In genomic region chr1:43797926-43798325, GRCh38 we compare ENCODE assay signal across 30 cellular contexts.
"Had no signal": no experiment of that assay in that cellular context is flagged by ENCODE, and none has a peak within 500 bp of the region (broad histone marks: within the 10 kb centered on the region; RNA-seq: fewer than 3 reads in every experiment).

No MANE protein-coding gene starts in this region.

- H3K27ac Mint-ChIP-seq: activated B cell treated with CpG ODN at 0.5 μM for 24 hours; activated CD4-positive, alpha-beta T cell treated with anti-CD3 and anti-CD28 coated beads for 36 hours; activated naive CD8-positive, alpha-beta T cell; activated T-cell treated with anti-CD3 and anti-CD28 coated beads, Interleukin-2, amount 50 U/mL, for 24 hours; activated T-helper 17 cell treated with anti-CD3 and anti-CD28 coated beads, Interleukin-2, amount 50 U/mL, for 72 hours; neural progenitor cell; stimulated activated memory B cell treated with anti-CD40 and anti-IgM and Interleukin-4, amounts not matched to agents 10 μg/mL and 1 μg/mL and 100 μg/mL, for 72 hours had no signal

- DNase-seq: activated B cell treated with CpG ODN at 0.5 μM for 24 hours; activated CD4-positive, alpha-beta T cell treated with anti-CD3 and anti-CD28 coated beads for 36 hours; activated CD4-positive, alpha-beta T cell treated with anti-CD3 and anti-CD28 coated beads, Interleukin-2, amount 50 U/mL, for 4 hours; activated CD8-positive, alpha-beta memory T cell treated with anti-CD3 and anti-CD28 coated beads for 24 hours; activated CD8-positive, alpha-beta memory T cell treated with anti-CD3 and anti-CD28 coated beads, Interleukin-2, amount 50 U/mL, for 4 hours; activated naive CD4-positive, alpha-beta T cell; activated T-cell treated with anti-CD3 and anti-CD28 coated beads, Interleukin-2, amount 50 U/mL, for 24 hours; adrenal gland; central memory CD4-positive, alpha-beta T cell; effector memory CD4-positive, alpha-beta T cell; foreskin melanocyte; hippocampal formation; kidney glomerular epithelial cell; left lung; naive B cell; retina; sigmoid colon; stimulated activated CD4-positive, alpha-beta T cell treated with anti-CD3 and anti-CD28 coated beads, Interleukin-15, amount 100 ng/mL, for 24 hours; stomach; transverse colon; uterus had no signal

- H3K36me3 ChIP-seq: adrenal gland, left lung, neural progenitor cell, sigmoid colon, suprapubic skin, transverse colon, uterus had no signal

- H3K27me3 ChIP-seq: adrenal gland, ascending aorta, left lung, neural progenitor cell, sigmoid colon, stomach, suprapubic skin, transverse colon, uterus had no signal

- H3K4me1 Mint-ChIP-seq: activated B cell treated with CpG ODN at 0.5 μM for 24 hours; activated T-helper 17 cell treated with anti-CD3 and anti-CD28 coated beads, Interleukin-2, amount 50 U/mL, for 72 hours; stimulated activated memory B cell treated with anti-CD40 and anti-IgM and Interleukin-4, amounts not matched to agents 10 μg/mL and 1 μg/mL and 100 μg/mL, for 72 hours had no signal

- H3K27me3 Mint-ChIP-seq: activated B cell treated with CpG ODN at 0.5 μM for 24 hours; activated CD4-positive, alpha-beta T cell treated with anti-CD3 and anti-CD28 coated beads for 36 hours; activated naive CD8-positive, alpha-beta T cell; activated T-cell treated with anti-CD3 and anti-CD28 coated beads, Interleukin-2, amount 50 U/mL, for 24 hours; activated T-helper 17 cell treated with anti-CD3 and anti-CD28 coated beads, Interleukin-2, amount 50 U/mL, for 72 hours; naive B cell; stimulated activated memory B cell treated with anti-CD40 and anti-IgM and Interleukin-4, amounts not matched to agents 10 μg/mL and 1 μg/mL and 100 μg/mL, for 72 hours had no signal

- FAIRE-seq: TTC549 had no signal

- ATAC-seq: activated CD4-positive, alpha-beta T cell treated with anti-CD3 and anti-CD28 coated beads for 36 hours; activated T-helper 17 cell treated with anti-CD3 and anti-CD28 coated beads, Interleukin-2, amount 50 U/mL, for 72 hours; left lung; stimulated activated memory B cell treated with anti-CD40 and anti-IgM and Interleukin-4, amounts not matched to agents 10 μg/mL and 1 μg/mL and 100 μg/mL, for 72 hours had no signal

- H3K4me3 Mint-ChIP-seq: activated B cell treated with CpG ODN at 0.5 μM for 24 hours; activated CD4-positive, alpha-beta T cell treated with anti-CD3 and anti-CD28 coated beads for 36 hours; activated naive CD8-positive, alpha-beta T cell; activated T-cell treated with anti-CD3 and anti-CD28 coated beads, Interleukin-2, amount 50 U/mL, for 24 hours; activated T-helper 17 cell treated with anti-CD3 and anti-CD28 coated beads, Interleukin-2, amount 50 U/mL, for 72 hours; neural progenitor cell; stimulated activated memory B cell treated with anti-CD40 and anti-IgM and Interleukin-4, amounts not matched to agents 10 μg/mL and 1 μg/mL and 100 μg/mL, for 72 hours had no signal

- H3K9me3 ChIP-seq: adrenal gland, ascending aorta, left lung, sigmoid colon, stomach, suprapubic skin, transverse colon, uterus had no signal

- H3K27ac ChIP-seq: adrenal gland, ascending aorta, left lung, neural progenitor cell, sigmoid colon, stomach, suprapubic skin, transverse colon, uterus had no signal

- H3K4me1 ChIP-seq: adrenal gland, ascending aorta, left lung, neural progenitor cell, sigmoid colon, suprapubic skin, uterus had no signal

- H3K4me3 ChIP-seq: adrenal gland, ascending aorta, left lung, lung, neural progenitor cell, sigmoid colon, smooth muscle cell, stomach, suprapubic skin, transverse colon, uterus had no signal

- H3K9me3 Mint-ChIP-seq: activated T-cell treated with anti-CD3 and anti-CD28 coated beads, Interleukin-2, amount 50 U/mL, for 24 hours; activated T-helper 17 cell treated with anti-CD3 and anti-CD28 coated beads, Interleukin-2, amount 50 U/mL, for 72 hours; neural progenitor cell; stimulated activated memory B cell treated with anti-CD40 and anti-IgM and Interleukin-4, amounts not matched to agents 10 μg/mL and 1 μg/mL and 100 μg/mL, for 72 hours had no signal
